In genomic region chr6:110619275-110619908, GRCh38 we compare ENCODE assay signal across 21 cellular contexts.
DNase-seq lines count a peak whose midpoint lies in the region; ATAC-seq and TF ChIP-seq lines count a peak whose summit lies in the region.
"Had no signal": no experiment of that assay in that cellular context is flagged by ENCODE, and none has a peak within 500 bp of the region (broad histone marks: within the 10 kb centered on the region; RNA-seq: fewer than 3 reads in every experiment).

No MANE protein-coding gene starts in this region.

- no peaks in the 10 kb centered on the region for H3K36me3 ChIP-seq in colonic mucosa
- H3K36me3 ChIP-seq: uterus had no signal

- H3K9ac ChIP-seq in colonic mucosa (ENCODE audit: low read depth in 2 of 2, low read length in 2 of 2) = no peak overlapping the region

- H3K4me3 Mint-ChIP-seq in nephron progenitor cell = no peak overlapping the region
- H3K4me3 Mint-ChIP-seq: CD4-positive, alpha-beta T cell; natural killer cell had no signal

- H3K27ac ChIP-seq in right cardiac atrium (ENCODE audit: low read length) (peak overlapping the region; percentile 7), colonic mucosa (peak overlapping the region; percentile 8)
- H3K27ac ChIP-seq: uterus had no signal

- WGBS in right cardiac atrium = 72% methylated on average over 2 of the region's 2 CpGs

- H3K9me3 ChIP-seq in right cardiac atrium (ENCODE audit: control insufficient read depth, low read length) (no peaks in the 10 kb centered on the region), colonic mucosa (no peaks in the 10 kb centered on the region)
- H3K9me3 ChIP-seq: uterus had no signal

- no peak for DNase-seq in right cardiac atrium
- DNase-seq in left cardiac atrium = no peak
- DNase-seq in colonic mucosa = no peak
- no peak for DNase-seq in nephron progenitor cell
- DNase-seq in OCI-M2 (lab: John Stamatoyannopoulos, UW; ENCODE audit: unreplicated experiment) = no peak
- DNase-seq in NCI-H2029 (lab: John Stamatoyannopoulos, UW) = no peak
- DNase-seq in NCI-H2227 (lab: John Stamatoyannopoulos, UW; ENCODE audit: unreplicated experiment) = no peak
- DNase-seq: activated CD4-positive, alpha-beta T cell treated with anti-CD3 and anti-CD28 coated beads, Interleukin-2, amount 50 U/mL, for 48 hours; activated naive CD4-positive, alpha-beta T cell; aorta; CD4-positive, alpha-beta T cell; DMS53; natural killer cell; NCI-H1092; NCI-H2107; NCI-H510A treated with DMSO at 0.1 percent for 48 hours; SHP77; stimulated activated CD4-positive, alpha-beta T cell treated with anti-CD3 and anti-CD28 coated beads, Interleukin-4, amount 100 ng/mL, for 1 hour; uterus had no signal

- peak overlapping the region; percentile 26 for H3K27ac Mint-ChIP-seq in nephron progenitor cell
- H3K27ac Mint-ChIP-seq: CD4-positive, alpha-beta T cell had no signal

- H3K4me1 ChIP-seq in right cardiac atrium (ENCODE audit: control insufficient read depth, insufficient read depth, low read length) (peaks cover 5% of the 10 kb centered on the region), colonic mucosa (peaks cover 3% of the 10 kb centered on the region)
- H3K4me1 ChIP-seq: uterus had no signal

- ATAC-seq in right cardiac atrium (peak in 1 of 2 donors; percentile 55), left cardiac atrium (no peak), GM19397 (IDR thresholded peaks at IDR 0.05; ENCODE audit: unreplicated experiment) (no peak)
- ATAC-seq: natural killer cell had no signal

- H3K36me3 Mint-ChIP-seq in nephron progenitor cell (ENCODE audit: low read depth) = peaks cover 71% of the 10 kb centered on the region

- H3K9me3 Mint-ChIP-seq in nephron progenitor cell = no peaks in the 10 kb centered on the region
- H3K9me3 Mint-ChIP-seq: CD4-positive, alpha-beta T cell; natural killer cell had no signal

- H3K27me3 Mint-ChIP-seq in nephron progenitor cell (ENCODE audit: low read depth, poor library complexity) = no peaks in the 10 kb centered on the region
- H3K27me3 Mint-ChIP-seq: CD4-positive, alpha-beta T cell had no signal

- no peak overlapping the region for H3K4me3 ChIP-seq in right cardiac atrium (ENCODE audit: low read length)
- H3K4me3 ChIP-seq in colonic mucosa = no peak overlapping the region
- H3K4me3 ChIP-seq: smooth muscle cell, uterus had no signal

- no peak for TF ChIP-seq CTCF in colonic mucosa (IDR thresholded peaks at IDR 0.05)
- no peak for TF ChIP-seq CTCF in nephron progenitor cell (IDR thresholded peaks at IDR 0.05)

- H3K27me3 ChIP-seq in right cardiac atrium (ENCODE audit: control insufficient read depth, insufficient read depth) (no peaks in the 10 kb centered on the region), colonic mucosa (no peaks in the 10 kb centered on the region)
- H3K27me3 ChIP-seq: uterus had no signal

- peaks cover 18% of the 10 kb centered on the region for H3K4me1 Mint-ChIP-seq in nephron progenitor cell

- intact Hi-C loops in right cardiac atrium (cut with DNase I) (no loop called here), left cardiac atrium (cut with DNase I) (no loop called here), colonic mucosa (cut with DNase I) (no loop called here)
